Comparison of ENCODE assay signal across 1 cellular context in the genomic region with DNA sequence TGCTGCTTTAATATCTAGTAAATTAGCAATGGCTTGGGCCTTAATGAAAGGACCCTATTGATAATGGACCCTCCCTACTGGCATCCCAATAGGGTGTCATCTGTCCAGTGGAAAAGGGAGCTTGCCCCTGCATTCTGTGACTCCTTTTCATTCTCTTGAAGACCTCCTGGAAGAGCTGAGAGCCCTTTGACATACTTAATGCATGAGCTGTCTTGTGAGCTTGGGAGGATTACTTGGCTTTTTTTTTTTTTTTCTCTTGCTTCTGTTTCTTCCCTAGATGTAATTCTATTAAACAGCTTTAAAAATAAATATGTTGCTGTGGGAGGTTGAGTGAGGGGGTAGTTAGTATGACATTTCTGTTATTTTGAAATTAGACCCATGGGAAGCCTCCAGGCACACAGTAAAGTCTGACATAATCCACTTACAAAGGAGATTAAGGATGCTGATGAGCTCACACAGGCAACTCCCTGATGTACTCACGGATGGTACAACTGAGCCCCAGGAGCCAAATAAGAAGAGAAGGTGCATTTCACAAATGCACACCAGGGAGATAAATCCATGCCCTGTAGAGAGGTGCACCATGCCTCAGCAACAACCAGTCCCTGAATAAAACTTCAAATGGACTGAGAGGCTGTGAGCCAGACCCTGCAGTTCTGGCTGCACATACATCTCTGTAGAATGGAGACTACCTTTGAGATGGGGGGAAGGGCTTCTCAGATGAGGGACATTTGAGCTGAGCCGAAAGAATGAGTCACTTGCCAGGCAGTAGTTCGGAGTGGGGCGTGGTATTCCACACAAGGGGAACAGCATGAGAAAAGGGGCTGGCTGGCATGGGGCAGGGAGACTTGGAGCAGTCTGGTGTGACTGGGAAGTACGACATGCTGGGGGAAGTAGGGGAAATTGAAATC.
TF ChIP-seq lines count a peak whose summit lies in the region.

No MANE protein-coding gene starts in this region.

TF ChIP-seq in HEK293, 187 proteins besides CTCF, POLR2A, EP300 and RAD21 (continued from another document and continues in another):
- TF ChIP-seq, protein P1, sequence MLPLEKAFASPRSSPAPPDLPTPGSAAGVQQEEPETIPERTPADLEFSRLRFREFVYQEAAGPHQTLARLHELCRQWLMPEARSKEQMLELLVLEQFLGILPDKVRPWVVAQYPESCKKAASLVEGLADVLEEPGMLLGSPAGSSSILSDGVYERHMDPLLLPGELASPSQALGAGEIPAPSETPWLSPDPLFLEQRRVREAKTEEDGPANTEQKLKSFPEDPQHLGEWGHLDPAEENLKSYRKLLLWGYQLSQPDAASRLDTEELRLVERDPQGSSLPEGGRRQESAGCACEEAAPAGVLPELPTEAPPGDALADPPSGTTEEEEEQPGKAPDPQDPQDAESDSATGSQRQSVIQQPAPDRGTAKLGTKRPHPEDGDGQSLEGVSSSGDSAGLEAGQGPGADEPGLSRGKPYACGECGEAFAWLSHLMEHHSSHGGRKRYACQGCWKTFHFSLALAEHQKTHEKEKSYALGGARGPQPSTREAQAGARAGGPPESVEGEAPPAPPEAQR (tag by site-specific recombination; IDR thresholded peaks at IDR 0.05) = no peak
- no peak for TF ChIP-seq HOXD13 (CRISPR knock-in tag; IDR thresholded peaks at IDR 0.05; ENCODE audit: borderline replicate concordance)
- TF ChIP-seq, protein P2, sequence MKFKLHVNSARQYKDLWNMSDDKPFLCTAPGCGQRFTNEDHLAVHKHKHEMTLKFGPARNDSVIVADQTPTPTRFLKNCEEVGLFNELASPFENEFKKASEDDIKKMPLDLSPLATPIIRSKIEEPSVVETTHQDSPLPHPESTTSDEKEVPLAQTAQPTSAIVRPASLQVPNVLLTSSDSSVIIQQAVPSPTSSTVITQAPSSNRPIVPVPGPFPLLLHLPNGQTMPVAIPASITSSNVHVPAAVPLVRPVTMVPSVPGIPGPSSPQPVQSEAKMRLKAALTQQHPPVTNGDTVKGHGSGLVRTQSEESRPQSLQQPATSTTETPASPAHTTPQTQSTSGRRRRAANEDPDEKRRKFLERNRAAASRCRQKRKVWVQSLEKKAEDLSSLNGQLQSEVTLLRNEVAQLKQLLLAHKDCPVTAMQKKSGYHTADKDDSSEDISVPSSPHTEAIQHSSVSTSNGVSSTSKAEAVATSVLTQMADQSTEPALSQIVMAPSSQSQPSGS (tag by site-specific recombination; IDR thresholded peaks at IDR 0.05; ENCODE audit: low read depth) = peak; percentile 76
- TF ChIP-seq SP2 (tag by site-specific recombination; IDR thresholded peaks at IDR 0.05) = no peak
- TF ChIP-seq ZNF394 (tag by site-specific recombination; IDR thresholded peaks at IDR 0.05; ENCODE audit: borderline replicate concordance) = peak; percentile 47; the same call in 1 of the 2 replicates
- TF ChIP-seq ZNF248 (tag by site-specific recombination; IDR thresholded peaks at IDR 0.05) = no peak
- TF ChIP-seq, protein P3, sequence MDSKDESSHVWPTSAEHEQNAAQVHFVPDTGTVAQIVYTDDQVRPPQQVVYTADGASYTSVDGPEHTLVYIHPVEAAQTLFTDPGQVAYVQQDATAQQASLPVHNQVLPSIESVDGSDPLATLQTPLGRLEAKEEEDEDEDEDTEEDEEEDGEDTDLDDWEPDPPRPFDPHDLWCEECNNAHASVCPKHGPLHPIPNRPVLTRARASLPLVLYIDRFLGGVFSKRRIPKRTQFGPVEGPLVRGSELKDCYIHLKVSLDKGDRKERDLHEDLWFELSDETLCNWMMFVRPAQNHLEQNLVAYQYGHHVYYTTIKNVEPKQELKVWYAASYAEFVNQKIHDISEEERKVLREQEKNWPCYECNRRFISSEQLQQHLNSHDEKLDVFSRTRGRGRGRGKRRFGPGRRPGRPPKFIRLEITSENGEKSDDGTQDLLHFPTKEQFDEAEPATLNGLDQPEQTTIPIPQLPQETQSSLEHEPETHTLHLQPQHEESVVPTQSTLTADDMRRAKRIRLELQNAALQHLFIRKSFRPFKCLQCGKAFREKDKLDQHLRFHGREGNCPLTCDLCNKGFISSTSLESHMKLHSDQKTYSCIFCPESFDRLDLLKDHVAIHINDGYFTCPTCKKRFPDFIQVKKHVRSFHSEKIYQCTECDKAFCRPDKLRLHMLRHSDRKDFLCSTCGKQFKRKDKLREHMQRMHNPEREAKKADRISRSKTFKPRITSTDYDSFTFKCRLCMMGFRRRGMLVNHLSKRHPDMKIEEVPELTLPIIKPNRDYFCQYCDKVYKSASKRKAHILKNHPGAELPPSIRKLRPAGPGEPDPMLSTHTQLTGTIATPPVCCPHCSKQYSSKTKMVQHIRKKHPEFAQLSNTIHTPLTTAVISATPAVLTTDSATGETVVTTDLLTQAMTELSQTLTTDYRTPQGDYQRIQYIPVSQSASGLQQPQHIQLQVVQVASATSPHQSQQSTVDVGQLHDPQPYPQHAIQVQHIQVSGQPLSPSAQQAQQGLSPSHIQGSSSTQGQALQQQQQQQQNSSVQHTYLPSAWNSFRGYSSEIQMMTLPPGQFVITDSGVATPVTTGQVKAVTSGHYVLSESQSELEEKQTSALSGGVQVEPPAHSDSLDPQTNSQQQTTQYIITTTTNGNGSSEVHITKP (tag by site-specific recombination; IDR thresholded peaks at IDR 0.05) = peak; percentile 97
- TF ChIP-seq ZIC2 (tag by site-specific recombination; IDR thresholded peaks at IDR 0.05) = peak; percentile 38; the same call in 1 of the 2 replicates
- peak; percentile 63; the same call in 1 of the 2 replicates for TF ChIP-seq ZNF10 (tag by site-specific recombination; IDR thresholded peaks at IDR 0.05)
- TF ChIP-seq ZBTB21 (tag by site-specific recombination; IDR thresholded peaks at IDR 0.05) = peak; percentile 76
- TF ChIP-seq, protein P4, sequence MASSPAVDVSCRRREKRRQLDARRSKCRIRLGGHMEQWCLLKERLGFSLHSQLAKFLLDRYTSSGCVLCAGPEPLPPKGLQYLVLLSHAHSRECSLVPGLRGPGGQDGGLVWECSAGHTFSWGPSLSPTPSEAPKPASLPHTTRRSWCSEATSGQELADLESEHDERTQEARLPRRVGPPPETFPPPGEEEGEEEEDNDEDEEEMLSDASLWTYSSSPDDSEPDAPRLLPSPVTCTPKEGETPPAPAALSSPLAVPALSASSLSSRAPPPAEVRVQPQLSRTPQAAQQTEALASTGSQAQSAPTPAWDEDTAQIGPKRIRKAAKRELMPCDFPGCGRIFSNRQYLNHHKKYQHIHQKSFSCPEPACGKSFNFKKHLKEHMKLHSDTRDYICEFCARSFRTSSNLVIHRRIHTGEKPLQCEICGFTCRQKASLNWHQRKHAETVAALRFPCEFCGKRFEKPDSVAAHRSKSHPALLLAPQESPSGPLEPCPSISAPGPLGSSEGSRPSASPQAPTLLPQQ (tag by site-specific recombination; IDR thresholded peaks at IDR 0.05) = no peak
- TF ChIP-seq ZNF626 (tag by site-specific recombination; IDR thresholded peaks at IDR 0.05) = no peak
- no peak for TF ChIP-seq ZNF501 (tag by site-specific recombination; IDR thresholded peaks at IDR 0.05)
- no peak for TF ChIP-seq ZNF707 (tag by site-specific recombination; IDR thresholded peaks at IDR 0.05)
- peak; percentile 87 for TF ChIP-seq GLIS1 (tag by site-specific recombination; IDR thresholded peaks at IDR 0.05)
- peak; percentile 73 for TF ChIP-seq ZNF843 (tag by site-specific recombination; IDR thresholded peaks at IDR 0.05)
- no peak for TF ChIP-seq SALL2 (tag by site-specific recombination; IDR thresholded peaks at IDR 0.05; ENCODE audit: borderline replicate concordance)
- TF ChIP-seq, protein P5, sequence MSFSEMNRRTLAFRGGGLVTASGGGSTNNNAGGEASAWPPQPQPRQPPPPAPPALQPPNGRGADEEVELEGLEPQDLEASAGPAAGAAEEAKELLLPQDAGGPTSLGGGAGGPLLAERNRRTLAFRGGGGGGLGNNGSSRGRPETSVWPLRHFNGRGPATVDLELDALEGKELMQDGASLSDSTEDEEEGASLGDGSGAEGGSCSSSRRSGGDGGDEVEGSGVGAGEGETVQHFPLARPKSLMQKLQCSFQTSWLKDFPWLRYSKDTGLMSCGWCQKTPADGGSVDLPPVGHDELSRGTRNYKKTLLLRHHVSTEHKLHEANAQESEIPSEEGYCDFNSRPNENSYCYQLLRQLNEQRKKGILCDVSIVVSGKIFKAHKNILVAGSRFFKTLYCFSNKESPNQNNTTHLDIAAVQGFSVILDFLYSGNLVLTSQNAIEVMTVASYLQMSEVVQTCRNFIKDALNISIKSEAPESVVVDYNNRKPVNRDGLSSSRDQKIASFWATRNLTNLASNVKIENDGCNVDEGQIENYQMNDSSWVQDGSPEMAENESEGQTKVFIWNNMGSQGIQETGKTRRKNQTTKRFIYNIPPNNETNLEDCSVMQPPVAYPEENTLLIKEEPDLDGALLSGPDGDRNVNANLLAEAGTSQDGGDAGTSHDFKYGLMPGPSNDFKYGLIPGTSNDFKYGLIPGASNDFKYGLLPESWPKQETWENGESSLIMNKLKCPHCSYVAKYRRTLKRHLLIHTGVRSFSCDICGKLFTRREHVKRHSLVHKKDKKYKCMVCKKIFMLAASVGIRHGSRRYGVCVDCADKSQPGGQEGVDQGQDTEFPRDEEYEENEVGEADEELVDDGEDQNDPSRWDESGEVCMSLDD (tag by site-specific recombination; IDR thresholded peaks at IDR 0.05) = no peak; the same call in 1 of the 2 replicates
- TF ChIP-seq ZNF354C (tag by site-specific recombination; IDR thresholded peaks at IDR 0.05; ENCODE audit: borderline replicate concordance, low read depth) = no peak
- TF ChIP-seq ZNF311 (tag by site-specific recombination; IDR thresholded peaks at IDR 0.05; ENCODE audit: borderline replicate concordance) = no peak
- TF ChIP-seq, protein P6, sequence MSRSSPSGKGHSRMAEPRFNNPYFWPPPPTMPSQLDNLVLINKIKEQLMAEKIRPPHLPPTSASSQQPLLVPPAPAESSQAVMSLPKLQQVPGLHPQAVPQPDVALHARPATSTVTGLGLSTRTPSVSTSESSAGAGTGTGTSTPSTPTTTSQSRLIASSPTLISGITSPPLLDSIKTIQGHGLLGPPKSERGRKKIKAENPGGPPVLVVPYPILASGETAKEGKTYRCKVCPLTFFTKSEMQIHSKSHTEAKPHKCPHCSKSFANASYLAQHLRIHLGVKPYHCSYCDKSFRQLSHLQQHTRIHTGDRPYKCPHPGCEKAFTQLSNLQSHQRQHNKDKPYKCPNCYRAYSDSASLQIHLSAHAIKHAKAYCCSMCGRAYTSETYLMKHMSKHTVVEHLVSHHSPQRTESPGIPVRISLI (tag by site-specific recombination; IDR thresholded peaks at IDR 0.05) = no peak
- TF ChIP-seq ZNF324 (tag by site-specific recombination; IDR thresholded peaks at IDR 0.05) = no peak
- TF ChIP-seq, protein P7, sequence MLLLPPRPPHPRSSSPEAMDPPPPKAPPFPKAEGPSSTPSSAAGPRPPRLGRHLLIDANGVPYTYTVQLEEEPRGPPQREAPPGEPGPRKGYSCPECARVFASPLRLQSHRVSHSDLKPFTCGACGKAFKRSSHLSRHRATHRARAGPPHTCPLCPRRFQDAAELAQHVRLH (tag by site-specific recombination; IDR thresholded peaks at IDR 0.05) = no peak
- TF ChIP-seq ZNF514 (tag by site-specific recombination; IDR thresholded peaks at IDR 0.05) = no peak
- TF ChIP-seq ZNF510 (tag by site-specific recombination; IDR thresholded peaks at IDR 0.05; ENCODE audit: insufficient replicate concordance) = no peak
- no peak for TF ChIP-seq ZNF785 (tag by site-specific recombination; IDR thresholded peaks at IDR 0.05)
- TF ChIP-seq ZNF776 (tag by site-specific recombination; IDR thresholded peaks at IDR 0.05; ENCODE audit: borderline replicate concordance) = no peak
- TF ChIP-seq ZNF426 (tag by site-specific recombination; IDR thresholded peaks at IDR 0.05) = no peak
- no peak for TF ChIP-seq ZNF23 (tag by site-specific recombination; IDR thresholded peaks at IDR 0.05; ENCODE audit: borderline replicate concordance)
- no peak for TF ChIP-seq ZNF544 (tag by site-specific recombination; IDR thresholded peaks at IDR 0.05)
- peak; percentile 97 for TF ChIP-seq WT1 (tag by site-specific recombination; IDR thresholded peaks at IDR 0.05)
- no peak for TF ChIP-seq ZNF169 (tag by site-specific recombination; IDR thresholded peaks at IDR 0.05)
- no peak for TF ChIP-seq ZNF530 (tag by site-specific recombination; IDR thresholded peaks at IDR 0.05; ENCODE audit: low read depth)
- TF ChIP-seq, protein P8, sequence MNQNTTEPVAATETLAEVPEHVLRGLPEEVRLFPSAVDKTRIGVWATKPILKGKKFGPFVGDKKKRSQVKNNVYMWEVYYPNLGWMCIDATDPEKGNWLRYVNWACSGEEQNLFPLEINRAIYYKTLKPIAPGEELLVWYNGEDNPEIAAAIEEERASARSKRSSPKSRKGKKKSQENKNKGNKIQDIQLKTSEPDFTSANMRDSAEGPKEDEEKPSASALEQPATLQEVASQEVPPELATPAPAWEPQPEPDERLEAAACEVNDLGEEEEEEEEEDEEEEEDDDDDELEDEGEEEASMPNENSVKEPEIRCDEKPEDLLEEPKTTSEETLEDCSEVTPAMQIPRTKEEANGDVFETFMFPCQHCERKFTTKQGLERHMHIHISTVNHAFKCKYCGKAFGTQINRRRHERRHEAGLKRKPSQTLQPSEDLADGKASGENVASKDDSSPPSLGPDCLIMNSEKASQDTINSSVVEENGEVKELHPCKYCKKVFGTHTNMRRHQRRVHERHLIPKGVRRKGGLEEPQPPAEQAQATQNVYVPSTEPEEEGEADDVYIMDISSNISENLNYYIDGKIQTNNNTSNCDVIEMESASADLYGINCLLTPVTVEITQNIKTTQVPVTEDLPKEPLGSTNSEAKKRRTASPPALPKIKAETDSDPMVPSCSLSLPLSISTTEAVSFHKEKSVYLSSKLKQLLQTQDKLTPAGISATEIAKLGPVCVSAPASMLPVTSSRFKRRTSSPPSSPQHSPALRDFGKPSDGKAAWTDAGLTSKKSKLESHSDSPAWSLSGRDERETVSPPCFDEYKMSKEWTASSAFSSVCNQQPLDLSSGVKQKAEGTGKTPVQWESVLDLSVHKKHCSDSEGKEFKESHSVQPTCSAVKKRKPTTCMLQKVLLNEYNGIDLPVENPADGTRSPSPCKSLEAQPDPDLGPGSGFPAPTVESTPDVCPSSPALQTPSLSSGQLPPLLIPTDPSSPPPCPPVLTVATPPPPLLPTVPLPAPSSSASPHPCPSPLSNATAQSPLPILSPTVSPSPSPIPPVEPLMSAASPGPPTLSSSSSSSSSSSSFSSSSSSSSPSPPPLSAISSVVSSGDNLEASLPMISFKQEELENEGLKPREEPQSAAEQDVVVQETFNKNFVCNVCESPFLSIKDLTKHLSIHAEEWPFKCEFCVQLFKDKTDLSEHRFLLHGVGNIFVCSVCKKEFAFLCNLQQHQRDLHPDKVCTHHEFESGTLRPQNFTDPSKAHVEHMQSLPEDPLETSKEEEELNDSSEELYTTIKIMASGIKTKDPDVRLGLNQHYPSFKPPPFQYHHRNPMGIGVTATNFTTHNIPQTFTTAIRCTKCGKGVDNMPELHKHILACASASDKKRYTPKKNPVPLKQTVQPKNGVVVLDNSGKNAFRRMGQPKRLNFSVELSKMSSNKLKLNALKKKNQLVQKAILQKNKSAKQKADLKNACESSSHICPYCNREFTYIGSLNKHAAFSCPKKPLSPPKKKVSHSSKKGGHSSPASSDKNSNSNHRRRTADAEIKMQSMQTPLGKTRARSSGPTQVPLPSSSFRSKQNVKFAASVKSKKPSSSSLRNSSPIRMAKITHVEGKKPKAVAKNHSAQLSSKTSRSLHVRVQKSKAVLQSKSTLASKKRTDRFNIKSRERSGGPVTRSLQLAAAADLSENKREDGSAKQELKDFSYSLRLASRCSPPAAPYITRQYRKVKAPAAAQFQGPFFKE (tag by site-specific recombination; IDR thresholded peaks at IDR 0.05; ENCODE audit: borderline replicate concordance) = no peak
- peak; percentile 13; the same call in 1 of the 2 replicates for TF ChIP-seq MZF1 (tag by site-specific recombination; IDR thresholded peaks at IDR 0.05; ENCODE audit: borderline replicate concordance)
